25 cellular contexts compared by ENCODE assay signal in the genomic region with DNA sequence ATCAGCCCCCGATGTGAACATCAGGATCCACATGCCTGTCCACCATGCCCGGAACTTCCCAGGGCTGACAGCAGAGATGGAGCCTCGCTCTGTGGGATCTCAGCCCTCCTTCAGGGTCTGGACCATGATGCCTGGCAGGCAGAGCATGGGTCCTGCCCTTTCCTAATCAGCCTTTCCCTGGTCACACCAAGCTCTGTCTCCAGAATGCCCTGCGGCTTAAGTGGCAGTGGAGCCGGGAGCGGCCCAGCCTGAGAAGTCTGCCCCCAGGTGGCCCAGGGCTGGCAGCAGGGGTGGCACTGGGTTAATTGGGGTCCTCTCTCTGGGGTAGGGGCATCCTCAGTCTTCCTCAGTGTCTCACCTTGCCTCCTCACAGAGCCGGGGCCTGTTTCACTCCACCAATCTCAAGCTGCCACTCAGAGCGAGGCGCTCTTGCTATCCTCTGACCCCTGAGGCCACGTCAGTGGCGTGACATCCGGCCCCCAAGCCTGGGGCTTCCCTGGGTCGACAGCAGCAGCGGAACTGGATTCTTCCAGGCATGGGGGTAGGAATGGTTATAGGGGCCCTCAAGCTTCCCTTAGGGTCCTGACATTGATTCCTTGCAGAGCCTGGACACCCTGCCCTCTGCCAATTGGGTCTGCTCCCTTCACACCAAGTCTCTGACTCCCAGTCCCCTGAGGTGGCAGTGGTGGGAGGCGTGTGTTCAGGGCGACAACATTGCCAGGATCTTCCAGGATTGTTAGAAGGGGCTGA. TPM values are rescaled to one million over a fixed set of nuclear protein-coding genes. Genes with fewer than 3 reads are reported as not detected.
A peak's percentile ranks its signal among the peaks of the same experiment; 100 is the strongest.
DNase-seq lines count a peak whose midpoint lies in the region; ATAC-seq and TF ChIP-seq lines count a peak whose summit lies in the region.
"Had no signal": no experiment of that assay in that cellular context is flagged by ENCODE, and none has a peak within 500 bp of the region (broad histone marks: within the 10 kb centered on the region; RNA-seq: fewer than 3 reads in every experiment).

No MANE protein-coding gene starts in this region.

- H3K4me1 Mint-ChIP-seq in activated CD4-positive, alpha-beta T cell treated with anti-CD3 and anti-CD28 coated beads, Interleukin-2, amount 10 ng/mL, durations not matched to agents 24 days and 14 days: peaks cover 3% of the 10 kb centered on the region
- H3K4me1 Mint-ChIP-seq in stimulated activated effector memory CD8-positive, alpha-beta T cell treated with anti-CD3 and anti-CD28 coated beads, Interleukin-12 subunit alpha, Interleukin-12 subunit beta, amount 100 ng/mL, for 72 hours: no peaks in the 10 kb centered on the region
- H3K4me1 Mint-ChIP-seq: CD14-positive monocyte; CD8-positive, alpha-beta memory T cell had no signal

- H3K4me2 ChIP-seq in MM.1S (ENCODE audit: low read depth, low read length): no peak overlapping the region
- H3K4me2 ChIP-seq: A549; BLaER1 treated with 17β-estradiol and CSF1 and Interleukin-3, amounts not matched to agents 10 nM and 100 nM had no signal

- WGBS in testis, 2 donors: 90% methylated on average over 11 of the region's 16 CpGs; no CpG with 5 or more reads in 1 of the 2 donors

- TF ChIP-seq CTCF in testis (IDR thresholded peaks at IDR 0.05) (no peak), MM.1S (IDR thresholded peaks at IDR 0.05; ENCODE audit: low read length) (no peak)

- no peaks in the 10 kb centered on the region for H3K9me3 Mint-ChIP-seq in activated CD4-positive, alpha-beta T cell treated with anti-CD3 and anti-CD28 coated beads, Interleukin-2, amount 10 ng/mL, durations not matched to agents 24 days and 14 days
- no peaks in the 10 kb centered on the region for H3K9me3 Mint-ChIP-seq in stimulated activated effector memory CD8-positive, alpha-beta T cell treated with anti-CD3 and anti-CD28 coated beads, Interleukin-12 subunit alpha, Interleukin-12 subunit beta, amount 100 ng/mL, for 72 hours
- H3K9me3 Mint-ChIP-seq: CD4-positive, alpha-beta T cell; CD8-positive, alpha-beta memory T cell; HFFc6 had no signal

- no peak overlapping the region for H3K4me3 Mint-ChIP-seq in activated CD4-positive, alpha-beta T cell treated with anti-CD3 and anti-CD28 coated beads, Interleukin-2, amount 10 ng/mL, durations not matched to agents 24 days and 14 days
- no peak overlapping the region for H3K4me3 Mint-ChIP-seq in stimulated activated effector memory CD8-positive, alpha-beta T cell treated with anti-CD3 and anti-CD28 coated beads, Interleukin-12 subunit alpha, Interleukin-12 subunit beta, amount 100 ng/mL, for 72 hours
- H3K4me3 Mint-ChIP-seq: CD14-positive monocyte; CD4-positive, alpha-beta T cell; CD8-positive, alpha-beta memory T cell; HFFc6 had no signal

- H2AFZ ChIP-seq in MM.1S (ENCODE audit: low read length): no peak overlapping the region

- H3K27me3 Mint-ChIP-seq in activated CD4-positive, alpha-beta T cell treated with anti-CD3 and anti-CD28 coated beads, Interleukin-2, amount 10 ng/mL, durations not matched to agents 24 days and 14 days: peaks cover 2% of the 10 kb centered on the region
- H3K27me3 Mint-ChIP-seq: CD4-positive, alpha-beta T cell had no signal

- no peak overlapping the region for H3K27ac Mint-ChIP-seq in activated CD4-positive, alpha-beta T cell treated with anti-CD3 and anti-CD28 coated beads, Interleukin-2, amount 10 ng/mL, durations not matched to agents 24 days and 14 days
- H3K27ac Mint-ChIP-seq in stimulated activated effector memory CD8-positive, alpha-beta T cell treated with anti-CD3 and anti-CD28 coated beads, Interleukin-12 subunit alpha, Interleukin-12 subunit beta, amount 100 ng/mL, for 72 hours: peak overlapping the region; percentile 7
- H3K27ac Mint-ChIP-seq: CD4-positive, alpha-beta T cell; HFFc6 had no signal

- no peaks in the 10 kb centered on the region for H4K20me1 ChIP-seq in MM.1S (ENCODE audit: insufficient read depth, low read length)
- H4K20me1 ChIP-seq: BLaER1 treated with 17β-estradiol and CSF1 and Interleukin-3, amounts not matched to agents 10 nM and 100 nM had no signal

- no peaks in the 10 kb centered on the region for H3K9me3 ChIP-seq in testis
- H3K9me3 ChIP-seq in MM.1S (replicated peaks; ENCODE audit: insufficient read depth, low read length): no peaks in the 10 kb centered on the region
- H3K9me3 ChIP-seq: A549, BE2C, HAP-1 had no signal

- H3K4me1 ChIP-seq in testis (no peaks in the 10 kb centered on the region), MM.1S (ENCODE audit: low read length) (no peaks in the 10 kb centered on the region)
- H3K4me1 ChIP-seq: A549; BE2C; BLaER1 treated with 17β-estradiol and CSF1 and Interleukin-3, amounts not matched to agents 10 nM and 100 nM; HAP-1 had no signal

- TF ChIP-seq POLR2A in testis (IDR thresholded peaks at IDR 0.05): no peak

- no peaks in the 10 kb centered on the region for H3K27me3 ChIP-seq in testis
- H3K27me3 ChIP-seq in MM.1S (replicated peaks; ENCODE audit: insufficient read depth, low read length): no peaks in the 10 kb centered on the region
- H3K27me3 ChIP-seq: BLaER1 treated with 17β-estradiol and CSF1 and Interleukin-3, amounts not matched to agents 10 nM and 100 nM had no signal

- no peaks in the 10 kb centered on the region for H3K79me2 ChIP-seq in MM.1S (ENCODE audit: low read length)

- H3K36me3 Mint-ChIP-seq in activated CD4-positive, alpha-beta T cell treated with anti-CD3 and anti-CD28 coated beads, Interleukin-2, amount 10 ng/mL, durations not matched to agents 24 days and 14 days (ENCODE audit: low read depth): no peaks in the 10 kb centered on the region
- H3K36me3 Mint-ChIP-seq in stimulated activated effector memory CD8-positive, alpha-beta T cell treated with anti-CD3 and anti-CD28 coated beads, Interleukin-12 subunit alpha, Interleukin-12 subunit beta, amount 100 ng/mL, for 72 hours: no peaks in the 10 kb centered on the region
- H3K36me3 Mint-ChIP-seq: CD14-positive monocyte; CD8-positive, alpha-beta memory T cell had no signal

- H3K27ac ChIP-seq in testis: no peak overlapping the region
- no peak overlapping the region for H3K27ac ChIP-seq in MM.1S (ENCODE audit: low read length)
- H3K27ac ChIP-seq: 22Rv1; A549; BLaER1 treated with 17β-estradiol and CSF1 and Interleukin-3, amounts not matched to agents 10 nM and 100 nM had no signal

- H3K36me3 ChIP-seq in testis (ENCODE audit: low read depth, missing control alignments): no peaks in the 10 kb centered on the region
- no peaks in the 10 kb centered on the region for H3K36me3 ChIP-seq in MM.1S (replicated peaks; ENCODE audit: insufficient read depth, low read length)
- H3K36me3 ChIP-seq: BE2C; BLaER1 treated with 17β-estradiol and CSF1 and Interleukin-3, amounts not matched to agents 10 nM and 100 nM; HAP-1 had no signal

- no peak overlapping the region for H3K4me3 ChIP-seq in testis
- no peak overlapping the region for H3K4me3 ChIP-seq in MM.1S (ENCODE audit: low read length)
- H3K4me3 ChIP-seq: A549; BLaER1 treated with 17β-estradiol and CSF1 and Interleukin-3, amounts not matched to agents 10 nM and 100 nM; HAP-1 had no signal

- intact Hi-C loops in activated CD4-positive, alpha-beta T cell treated with anti-CD3 and anti-CD28 coated beads, Interleukin-2, amount 10 ng/mL, durations not matched to agents 24 days and 14 days (cut with micrococcal nuclease): no loop called here
- intact Hi-C loops in testis (cut with DNase I; ENCODE audit: low total_unique reads): no loop called here

- H3K9ac ChIP-seq in MM.1S (ENCODE audit: low read length): no peak overlapping the region
- H3K9ac ChIP-seq: BLaER1 treated with 17β-estradiol and CSF1 and Interleukin-3, amounts not matched to agents 10 nM and 100 nM had no signal

- ATAC-seq in stimulated activated effector memory CD8-positive, alpha-beta T cell treated with anti-CD3 and anti-CD28 coated beads, Interleukin-12 subunit alpha, Interleukin-12 subunit beta, amount 100 ng/mL, for 72 hours: no peak
- ATAC-seq: A549 had no signal

- no peaks in the 10 kb centered on the region for H3K9me2 ChIP-seq in MM.1S (replicated peaks; ENCODE audit: insufficient read depth, low read length)

- H3F3A ChIP-seq in MM.1S (ENCODE audit: insufficient read depth, low read length): no peaks in the 10 kb centered on the region

- peak; percentile 28 for DNase-seq in activated CD4-positive, alpha-beta T cell treated with anti-CD3 and anti-CD28 coated beads, Interleukin-2, amount 10 ng/mL, durations not matched to agents 24 days and 14 days
- no peak for DNase-seq in activated CD4-positive, alpha-beta T cell treated with anti-CD3 and anti-CD28 coated beads, Interleukin-2, amount 50 U/mL, for 1 hour
- DNase-seq in ecto neural progenitor cell (ENCODE audit: low spot score): peak; percentile 28
- peak; percentile 83 for DNase-seq in mesenteric fat pad (ENCODE audit: low spot score)
- DNase-seq in stimulated activated effector memory CD8-positive, alpha-beta T cell treated with anti-CD3 and anti-CD28 coated beads, Interleukin-12 subunit alpha, Interleukin-12 subunit beta, amount 100 ng/mL, for 72 hours (ENCODE audit: low spot score in 2 of 2): no peak
- no peak for DNase-seq in testis
- no peak for DNase-seq in MM.1S
- no peak for DNase-seq in kidney tubule cell (ENCODE audit: low spot score)
- DNase-seq: ACHN; AML-193; BE2C; CD4-positive, alpha-beta T cell; CD8-positive, alpha-beta memory T cell; DMS 273 treated with DMSO at 0.1 percent for 48 hours; DMS79; EL; GF-D8; GOT3; HFFc6 had no signal

RNA-seq across cellular contexts. Expression of a gene that starts 20.8 kb away (rescaled TPM):
- 16.4 and 18.2 TPM in 2 replicates for total RNA-seq in activated CD4-positive, alpha-beta T cell treated with anti-CD3 and anti-CD28 coated beads, Interleukin-2, amount 10 ng/mL, durations not matched to agents 24 days and 14 days
- total RNA-seq in mesenteric fat pad: 19.9 TPM
- 10 to 100 TPM; 64.3 to 66.0 TPM for total RNA-seq in testis
- polyA plus RNA-seq in testis (ENCODE audit: insufficient read depth, low read depth, low replicate concordance): 48.7 TPM

RNA-seq across cellular contexts. Expression of a gene that starts 57.3 kb away (rescaled TPM):
- total RNA-seq in activated CD4-positive, alpha-beta T cell treated with anti-CD3 and anti-CD28 coated beads, Interleukin-2, amount 10 ng/mL, durations not matched to agents 24 days and 14 days: 0.28 TPM in 1 of 2 replicates, not detected in the other
- total RNA-seq in mesenteric fat pad (not detected), testis (1 to 10 TPM; 4.8 to 5.6 TPM)
- polyA plus RNA-seq in testis (ENCODE audit: insufficient read depth, low read depth, low replicate concordance): 11.8 TPM
- total RNA-seq: CD4-positive, alpha-beta T cell; G401 had no signal
- polyA plus RNA-seq: CD14-positive monocyte; CD8-positive, alpha-beta memory T cell had no signal

RNA-seq across cellular contexts. Expression of a gene that starts 59.5 kb away (rescaled TPM):
- total RNA-seq in activated CD4-positive, alpha-beta T cell treated with anti-CD3 and anti-CD28 coated beads, Interleukin-2, amount 10 ng/mL, durations not matched to agents 24 days and 14 days: not detected in 2 replicates
- total RNA-seq in mesenteric fat pad (not detected), testis (1 to 10 TPM; 6.8 to 9.8 TPM)
- 9.4 TPM for polyA plus RNA-seq in testis (ENCODE audit: insufficient read depth, low read depth, low replicate concordance)
- total RNA-seq: CD4-positive, alpha-beta T cell; CD8-positive, alpha-beta memory T cell; G401 had no signal
- polyA plus RNA-seq: A549; CD14-positive monocyte; CD8-positive, alpha-beta memory T cell had no signal

Comparison
In these comparisons a context has a peak if more than half of its experiments do, and no peak if none do; other contexts are left out.
1. DNase-seq: peak in activated CD4-positive, alpha-beta T cell treated with anti-CD3 and anti-CD28 coated beads, Interleukin-2, amount 10 ng/mL, durations not matched to agents 24 days and 14 days (single experiment), ecto neural progenitor cell (single experiment) and mesenteric fat pad (single experiment); none in activated CD4-positive, alpha-beta T cell treated with anti-CD3 and anti-CD28 coated beads, Interleukin-2, amount 50 U/mL, for 1 hour (single experiment), stimulated activated effector memory CD8-positive, alpha-beta T cell treated with anti-CD3 and anti-CD28 coated beads, Interleukin-12 subunit alpha, Interleukin-12 subunit beta, amount 100 ng/mL, for 72 hours (0 of 2), testis (single experiment), MM.1S (single experiment) and kidney tubule cell (single experiment).